ENCODE assay signal across 8 cellular contexts in the genomic region with DNA sequence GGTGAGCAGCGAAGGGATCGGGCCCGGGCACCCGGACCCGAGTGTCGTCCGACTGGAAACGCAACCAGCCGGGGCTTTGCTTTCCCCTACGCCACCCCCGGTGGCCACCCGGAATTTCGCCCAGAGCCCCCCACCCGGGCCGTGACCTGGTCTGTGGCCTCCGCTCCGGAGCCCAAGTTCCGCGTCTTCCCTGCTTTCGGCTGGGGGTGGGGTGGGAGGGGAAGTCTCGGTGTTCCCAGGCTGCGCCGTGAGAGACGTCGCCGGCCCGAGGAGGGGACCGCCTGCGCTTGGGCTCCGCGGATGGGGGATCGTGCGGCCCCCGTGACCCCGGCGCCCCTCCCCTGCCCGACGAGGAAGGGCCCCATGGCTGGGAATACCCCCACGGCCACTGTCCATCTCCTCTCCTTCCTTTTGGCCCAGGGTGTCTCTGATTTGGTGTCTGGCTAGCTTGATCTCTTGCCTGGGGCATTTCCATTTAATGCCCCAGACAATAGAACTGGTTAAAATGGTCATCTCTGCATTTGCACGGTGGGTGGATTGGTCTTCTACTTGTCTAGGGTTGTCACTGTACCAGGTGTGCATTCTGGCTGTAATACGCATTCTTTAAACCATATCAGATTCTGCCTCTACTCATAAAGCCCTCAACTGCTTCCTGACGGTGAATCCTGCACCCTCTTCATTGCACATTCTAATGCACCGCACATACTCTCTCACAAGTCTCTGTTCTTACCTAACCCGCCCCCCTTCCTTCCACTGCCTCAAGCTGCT. TPM values are rescaled to one million over a fixed set of nuclear protein-coding genes. Genes with fewer than 3 reads are reported as not detected.
DNase-seq lines count a peak whose midpoint lies in the region; ATAC-seq and TF ChIP-seq lines count a peak whose summit lies in the region.

No MANE protein-coding gene starts in this region.

- CTCF ChIA-PET in OCI-LY7 (lab: Charles Lee; ENCODE audit: unreplicated experiment), result interaction anchor here (0.7 to 2.7 kb wide), 4 partner anchors 96 to 174 kb away, joined by 4 to 18 read pairs (median 6); no protein-coding TSS in a partner anchor

- H3K9ac ChIP-seq in DND-41 (ENCODE audit: low read depth, low read length), result peak overlapping the region; percentile 80

- H3K4me1 Mint-ChIP-seq in HFFc6 (ENCODE audit: low read depth), result peaks cover 58% of the 10 kb centered on the region

- H3K9me3 ChIP-seq in DND-41 (ENCODE audit: insufficient read depth, low read length, severe bottlenecking) (no peaks in the 10 kb centered on the region), OCI-LY7 (ENCODE audit: low read length) (no peaks in the 10 kb centered on the region), breast epithelium (no peaks in the 10 kb centered on the region), iPS-18c (ENCODE audit: control insufficient read depth, insufficient read depth, low read length) (no peaks in the 10 kb centered on the region)

- POLR2A ChIA-PET in OCI-LY7 (lab: Charles Lee), result interaction anchor here (0.9 to 3.4 kb wide), 9 partner anchors 96 to 173 kb away, joined by 3 to 11 read pairs (median 4); no protein-coding TSS in a partner anchor

- TF ChIP-seq CTCF in DND-41 (IDR thresholded peaks at IDR 0.05; ENCODE audit: borderline replicate concordance, extremely low read depth, low read length, poor library complexity, severe bottlenecking) (no peak), HFFc6 (IDR thresholded peaks at IDR 0.05) (no peak), OCI-LY7 (conservative IDR thresholded peaks at IDR 0.05; ENCODE audit: low read length) (no peak), breast epithelium (IDR thresholded peaks at IDR 0.05) (no peak)

- H3K4me3 Mint-ChIP-seq in HFFc6, result peak overlapping the region; percentile 97

- H3K27me3 Mint-ChIP-seq in HFFc6 (ENCODE audit: insufficient read depth), result no peaks in the 10 kb centered on the region

- peak overlapping the region; percentile 89 for H2AFZ ChIP-seq in DND-41 (ENCODE audit: low read depth, low read length)
- H2AFZ ChIP-seq in OCI-LY7 (ENCODE audit: low read length), result peak overlapping the region; percentile 52; the same call in 1 of the 2 replicates

- H3K4me2 ChIP-seq in DND-41 (ENCODE audit: insufficient read depth, low read length) (peak overlapping the region; percentile 81), OCI-LY7 (ENCODE audit: low read length) (peak overlapping the region; percentile 91)

- H3K4me1 ChIP-seq in DND-41 (ENCODE audit: insufficient read depth, low read length), result peaks cover 37% of the 10 kb centered on the region
- peaks cover 30% of the 10 kb centered on the region for H3K4me1 ChIP-seq in OCI-LY7 (ENCODE audit: insufficient read depth, low read length, poor library complexity, severe bottlenecking)
- peaks cover 0 to 3% of the 10 kb centered on the region in 2 donors for H3K4me1 ChIP-seq in breast epithelium

- intact Hi-C loops in OCI-LY7 (cut with micrococcal nuclease; ENCODE audit: unreplicated experiment), result loop anchor here (1.0 to 5.0 kb wide), 7 partner anchors 38 to 324 kb away; partner anchors contain the start of genes ALG9 and PPP2R1B
- intact Hi-C loops in breast epithelium (cut with DNase I; ENCODE audit: low total_unique reads), result no loop called here
- intact Hi-C loops in sciatic nerve (cut with DNase I), result loop anchor here (5.0 kb wide), 1 partner anchor 174 kb away; no protein-coding TSS in a partner anchor

- no peak for TF ChIP-seq POLR2A in breast epithelium (IDR thresholded peaks at IDR 0.05)

- H3K79me2 ChIP-seq in DND-41 (ENCODE audit: insufficient read depth, low read length), result peaks cover 52% of the 10 kb centered on the region
- peaks cover 49% of the 10 kb centered on the region for H3K79me2 ChIP-seq in OCI-LY7 (ENCODE audit: insufficient read depth, low read depth, low read length)

- peak; percentile 25 for ATAC-seq in DND-41 (ENCODE audit: insufficient read depth, low read depth)
- peak; percentile 29 for ATAC-seq in sciatic nerve

- H3K36me3 ChIP-seq in DND-41 (ENCODE audit: insufficient read depth, low read length), result no peaks in the 10 kb centered on the region
- H3K36me3 ChIP-seq in OCI-LY7 (ENCODE audit: insufficient read depth, low read length), result no peaks in the 10 kb centered on the region; the same call in 1 of the 2 replicates
- H3K36me3 ChIP-seq in breast epithelium, result no peaks in the 10 kb centered on the region

- peaks cover 19% of the 10 kb centered on the region for H4K20me1 ChIP-seq in DND-41 (ENCODE audit: insufficient read depth, low read length)
- peaks cover 18% of the 10 kb centered on the region; the same call in 1 of the 2 replicates for H4K20me1 ChIP-seq in OCI-LY7 (ENCODE audit: insufficient read depth, low read length)

- no peaks in the 10 kb centered on the region for H3K9me3 Mint-ChIP-seq in HFFc6

- BruUV-seq in OCI-LY7 (replicated peaks; lab: Mats Ljungman, UMichigan), result no TSS peak

- H3K27ac ChIP-seq in DND-41 (ENCODE audit: low read length) (peak overlapping the region; percentile 61), OCI-LY7 (ENCODE audit: low read depth, low read length, poor library complexity, severe bottlenecking) (peak overlapping the region; percentile 52), breast epithelium (peak overlapping the region; percentile 96 to 99)

- DNase-seq in DND-41 (peak; percentile 44), HFFc6 (peak; percentile 19), OCI-LY7 (ENCODE audit: low spot score) (peak; percentile 64), breast epithelium (ENCODE audit: low spot score in 2 of 2) (peak; percentile 31 to 54), sciatic nerve (ENCODE audit: low spot score) (no peak), GDM1 (lab: John Stamatoyannopoulos, UW) (no peak), NCI-H226 (no peak)

- peaks cover 4% of the 10 kb centered on the region; the same call in 1 of the 2 replicates for H3K36me3 Mint-ChIP-seq in HFFc6 (ENCODE audit: low read depth)

- H3K4me3 ChIP-seq in DND-41 (ENCODE audit: low read depth in 1 of 2, low read length in 2 of 2) (peak overlapping the region; percentile 40 to 87), OCI-LY7 (ENCODE audit: low read depth, low read length, poor library complexity, severe bottlenecking) (peak overlapping the region; percentile 96), breast epithelium (peak overlapping the region; percentile 78 to 93 (median 82)), iPS-18c (ENCODE audit: insufficient read depth, low read depth, low read length) (peak overlapping the region; percentile 81)

- H3K27me3 ChIP-seq in DND-41 (ENCODE audit: insufficient read depth, low read length, poor library complexity), result no peaks in the 10 kb centered on the region
- no peaks in the 10 kb centered on the region for H3K27me3 ChIP-seq in breast epithelium

- peak overlapping the region; percentile 94 for H3K27ac Mint-ChIP-seq in HFFc6

- no peaks in the 10 kb centered on the region for H3K9me2 ChIP-seq in OCI-LY7 (ENCODE audit: insufficient read depth, low read length)

RNA-seq across cellular contexts. Expression of gene SIK2, which starts 0.8 kb away (rescaled TPM):
- total RNA-seq in HFFc6 (2021; fragmentation: NEBNext Ultra II Directional; extraction: Animal tissue kit (Norgen Biotek cat#: 25700)), result 10 to 100 TPM; 15.4 to 25.5 (median 18.0) TPM
- 8.5 and 9.8 TPM in 2 replicates for total RNA-seq in OCI-LY7 (2014; rRNA removed; shearing (Covaris generic))
- total RNA-seq in OCI-LY7 (2022) (16.9 and 18.1 TPM in 2 replicates), breast epithelium (10 to 100 TPM; 19.0 to 56.6 (median 30.7) TPM), sciatic nerve (28.3 TPM)

Comparison
In these comparisons a context has a peak if more than half of its experiments do, and no peak if none do; other contexts are left out.
1. DNase-seq: peak in DND-41 (single experiment), HFFc6 (single experiment), OCI-LY7 (single experiment) and breast epithelium (2 of 2); none in sciatic nerve (single experiment), GDM1 (single experiment) and NCI-H226 (single experiment).
2. Peak in every context shown above with its lines, with median percentiles within 50 percentile points of each other: H3K27ac ChIP-seq and H3K4me3 ChIP-seq.